8 cellular contexts compared by ENCODE assay signal in the genomic region with DNA sequence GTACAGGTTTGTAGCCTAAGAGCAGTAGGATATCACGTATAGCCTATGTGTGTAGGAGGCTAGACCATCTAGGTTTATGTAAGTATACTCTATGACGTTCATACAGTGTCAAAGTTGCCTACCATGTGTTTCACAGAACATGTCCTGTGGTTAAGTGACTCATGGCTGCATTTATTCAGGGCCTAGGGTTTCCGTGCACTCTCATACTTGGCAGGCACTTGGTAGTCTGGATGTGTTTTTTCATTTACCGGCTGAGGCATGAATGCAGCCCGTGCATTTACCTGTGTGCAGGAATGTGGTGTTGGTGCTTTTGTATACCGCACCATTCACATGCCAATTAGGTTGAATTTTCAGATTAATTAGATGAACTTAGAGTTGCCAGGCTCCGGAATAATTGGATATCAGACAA. TPM values are rescaled to one million over a fixed set of nuclear protein-coding genes. Genes with fewer than 3 reads are reported as not detected.
DNase-seq lines count a peak whose midpoint lies in the region; ATAC-seq and TF ChIP-seq lines count a peak whose summit lies in the region.

No MANE protein-coding gene starts in this region.

- DNase-seq in PC-3 (peak; percentile 95), astrocyte of the cerebellum (ENCODE audit: low read depth) (peak; percentile 96), skeletal muscle cell (ENCODE audit: low read depth) (peak; percentile 98), NCI-H1417 treated with DMSO at 0.1 percent for 48 hours (lab: John Stamatoyannopoulos, UW) (no peak), NCI-H187 treated with DMSO at 0.1 percent for 48 hours (lab: John Stamatoyannopoulos, UW) (no peak), NCI-H446 (lab: John Stamatoyannopoulos, UW) (no peak)

- H3K9ac ChIP-seq in PC-3 (ENCODE audit: low read length): no peak overlapping the region

- H3K4me2 ChIP-seq in PC-3 (ENCODE audit: low read length): peak overlapping the region; percentile 50

- peak overlapping the region; percentile 57 for H3K27ac ChIP-seq in PC-3 (ENCODE audit: low read length)

- in situ Hi-C loops in astrocyte of the cerebellum (cut with HindIII; ENCODE audit: low sequenced_read_pairs): no loop called here

- peak overlapping the region; percentile 5 for H2AFZ ChIP-seq in PC-3 (ENCODE audit: low read length)

- no peaks in the 10 kb centered on the region for H3K79me2 ChIP-seq in PC-3 (ENCODE audit: low read length)

- TF ChIP-seq CTCF in PC-3 (conservative IDR thresholded peaks at IDR 0.05; ENCODE audit: low read depth, low read length) (no peak), astrocyte of the cerebellum (IDR thresholded peaks at IDR 0.05; ENCODE audit: low read depth, low read length, missing control alignments) (no peak)

- H4K20me1 ChIP-seq in PC-3 (ENCODE audit: low read length): no peaks in the 10 kb centered on the region

- no peaks in the 10 kb centered on the region for H3K9me3 ChIP-seq in PC-3 (ENCODE audit: low read length)

- H3K27me3 ChIP-seq in PC-3 (ENCODE audit: low read length): no peaks in the 10 kb centered on the region

- no peaks in the 10 kb centered on the region for H3K9me2 ChIP-seq in PC-3 (replicated peaks; ENCODE audit: low read length)

- no peaks in the 10 kb centered on the region for H3K36me3 ChIP-seq in PC-3 (ENCODE audit: low read depth, low read length)

- ATAC-seq in GM21717 (IDR thresholded peaks at IDR 0.05; ENCODE audit: unreplicated experiment) (peak; percentile 46), PC-3 (peak; percentile 100), HG03025 (IDR thresholded peaks at IDR 0.05; ENCODE audit: low FRiP score, unreplicated experiment) (no peak)

- intact Hi-C loops in PC-3 (cut with micrococcal nuclease): no loop called here

- POLR2A ChIA-PET in PC-3 (lab: Charles Lee; ENCODE audit: unreplicated experiment): no interaction called here

- no TSS peak for BruUV-seq in PC-3 (replicated peaks; lab: Mats Ljungman, UMichigan)

- no peaks in the 10 kb centered on the region for H3F3A ChIP-seq in PC-3 (ENCODE audit: low read length, unreplicated experiment)

- peaks cover 16% of the 10 kb centered on the region for H3K4me1 ChIP-seq in PC-3 (ENCODE audit: insufficient read depth, low read length)

- CTCF ChIA-PET in PC-3 (lab: Charles Lee): interaction anchor here (0.6 kb wide), 1 partner anchor 148 kb away, joined by 3 read pairs; no protein-coding TSS in a partner anchor

- H3K4me3 ChIP-seq in PC-3 (ENCODE audit: low read length) (no peak overlapping the region), astrocyte of the cerebellum (ENCODE audit: low read depth, low read length) (no peak overlapping the region), skeletal muscle cell (ENCODE audit: low read depth, low read length) (no peak overlapping the region)

RNA-seq across cellular contexts. Expression of a gene that starts 43.4 kb away (rescaled TPM):
- 233 and 308 TPM in 2 replicates for total RNA-seq in PC-3 (2014; rRNA removed)

RNA-seq across cellular contexts. Expression of a gene that starts 57.8 kb away (rescaled TPM):
- 254 and 329 TPM in 2 replicates for total RNA-seq in PC-3 (2014; rRNA removed)

Comparison
In these comparisons a context has a peak if more than half of its experiments do, and no peak if none do; other contexts are left out.
1. DNase-seq: peak in PC-3 (single experiment), astrocyte of the cerebellum (single experiment) and skeletal muscle cell (single experiment); none in NCI-H1417 treated with DMSO at 0.1 percent for 48 hours (single experiment), NCI-H187 treated with DMSO at 0.1 percent for 48 hours (single experiment) and NCI-H446 (0 of 2).